12 cellular contexts compared by ENCODE assay signal in the genomic region with DNA sequence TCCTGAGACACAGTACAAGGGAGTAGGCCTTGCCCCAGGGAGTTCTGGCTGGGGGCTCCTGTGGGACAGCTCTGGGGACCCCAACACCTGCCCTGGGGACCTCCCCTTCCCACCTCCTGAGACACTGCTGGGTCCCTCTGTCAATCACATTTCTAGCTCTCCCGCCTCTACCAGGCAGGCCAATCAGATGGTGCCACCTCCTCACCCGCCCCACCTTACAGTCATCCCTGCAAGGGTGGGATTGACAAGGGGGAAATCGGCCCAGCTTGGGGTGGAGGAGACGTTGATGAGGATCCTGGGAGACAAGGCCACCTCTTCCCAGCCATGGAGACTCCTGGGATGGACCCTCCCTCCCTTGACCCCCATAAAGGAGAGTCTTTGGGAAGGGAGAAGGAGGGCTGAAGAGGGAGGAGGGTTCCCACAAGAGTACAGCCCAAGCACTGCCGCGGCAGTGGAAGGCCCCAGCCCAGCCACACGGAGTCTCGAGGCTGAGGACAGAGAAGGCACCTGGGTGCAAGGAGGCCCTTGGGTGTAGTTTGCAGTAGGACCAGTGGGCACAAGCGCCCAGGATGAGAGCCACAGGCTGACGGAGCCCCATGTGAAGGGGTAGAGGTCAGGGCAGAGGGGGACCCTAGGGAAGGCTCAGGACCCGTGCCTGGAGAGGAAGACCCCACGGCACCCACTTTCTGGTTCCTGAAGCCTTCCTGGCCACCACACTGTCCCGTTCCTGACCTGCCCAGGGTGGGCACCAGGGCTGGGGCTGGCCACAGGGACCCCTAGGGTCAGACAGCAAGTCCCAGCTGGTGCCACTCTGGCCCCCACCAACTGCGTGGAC.
DNase-seq lines count a peak whose midpoint lies in the region; ATAC-seq, FAIRE-seq and TF ChIP-seq lines count a peak whose summit lies in the region.
"Had no signal": no experiment of that assay in that cellular context is flagged by ENCODE, and none has a peak within 500 bp of the region (broad histone marks: within the 10 kb centered on the region; RNA-seq: fewer than 3 reads in every experiment).

No MANE protein-coding gene starts in this region.

- CTCF ChIA-PET in A549 (lab: Yijun Ruan, JAX): interaction anchor here (2.9 kb wide), 1 partner anchor 18 kb away, joined by 12 read pairs; no protein-coding TSS in a partner anchor
- CTCF ChIA-PET in PC-3 (lab: Charles Lee): no interaction called here

- peak overlapping the region; percentile 53 for H2BK12ac ChIP-seq in trophoblast cell (ENCODE audit: low read length)

- H2AFZ ChIP-seq in PC-3 (ENCODE audit: low read length): no peak overlapping the region
- H2AFZ ChIP-seq in fibroblast of lung (ENCODE audit: low read length): no peak overlapping the region
- H2AFZ ChIP-seq in trophoblast cell (ENCODE audit: insufficient read depth, low read length, poor library complexity): no peak overlapping the region

- TF ChIP-seq RAD21 in A549 (conservative IDR thresholded peaks at IDR 0.05 in 1 of 2, IDR thresholded peaks at IDR 0.05 in 1 of 2): no peak

- peak overlapping the region; percentile 7 for H2BK5ac ChIP-seq in trophoblast cell (ENCODE audit: low read depth, low read length, poor library complexity)

- no peak overlapping the region for H3K23ac ChIP-seq in trophoblast cell (ENCODE audit: low read length)

- H3K4me3 ChIP-seq in A549 (peak overlapping the region; percentile 17; the same call in 1 of the 3 replicates), PC-3 (ENCODE audit: low read length) (no peak overlapping the region), fibroblast of lung (replicated peaks in 1 of 4; ENCODE audit: control extremely low read depth in 1 of 4, insufficient read depth in 1 of 4, low read depth in 3 of 4, low read length in 4 of 4) (no peak overlapping the region), trophoblast cell (ENCODE audit: low read depth, low read length) (no peak overlapping the region)

- POLR2A ChIA-PET in A549 (lab: Yijun Ruan, JAX) (no interaction called here), PC-3 (lab: Charles Lee; ENCODE audit: unreplicated experiment) (no interaction called here)

- peak overlapping the region; percentile 53 for H4K91ac ChIP-seq in trophoblast cell (ENCODE audit: low read depth, low read length)

- no peak for TF ChIP-seq POLR2A in A549 (IDR thresholded peaks at IDR 0.05; ENCODE audit: low read length)

- H3K9me3 ChIP-seq in A549 (no peaks in the 10 kb centered on the region), PC-3 (ENCODE audit: low read length) (no peaks in the 10 kb centered on the region), fibroblast of lung (ENCODE audit: control insufficient read depth, insufficient read depth, low read depth, low read length) (no peaks in the 10 kb centered on the region), trophoblast cell (ENCODE audit: insufficient read depth, low read depth, low read length) (peaks cover 2% of the 10 kb centered on the region)

- H3K18ac ChIP-seq in trophoblast cell (ENCODE audit: low read length): peak overlapping the region; percentile 1

- H3K4me2 ChIP-seq in A549 (peak overlapping the region; percentile 93), PC-3 (ENCODE audit: low read length) (peak overlapping the region; percentile 83), fibroblast of lung (ENCODE audit: extremely low read depth, insufficient read depth, low read length) (no peak overlapping the region), trophoblast cell (ENCODE audit: low read length) (peak overlapping the region; percentile 14)

- peak overlapping the region; percentile 60 for H2BK120ac ChIP-seq in trophoblast cell (ENCODE audit: insufficient read depth, low read length, poor library complexity)

- no peak for TF ChIP-seq EP300 in A549 (IDR thresholded peaks at IDR 0.05)

- H4K12ac ChIP-seq in trophoblast cell (ENCODE audit: low read depth, low read length): peak overlapping the region; percentile 2

- TF ChIP-seq CTCF in A549 (IDR thresholded peaks at IDR 0.05) (no peak), PC-3 (conservative IDR thresholded peaks at IDR 0.05; ENCODE audit: low read depth, low read length) (no peak), fibroblast of lung (conservative IDR thresholded peaks at IDR 0.05 in 1 of 2, IDR thresholded peaks at IDR 0.05 in 1 of 2; ENCODE audit: low read depth in 1 of 2, low read length in 2 of 2) (no peak)

- DNase-seq in A549 (ENCODE audit: low read depth in 1 of 2, low spot score in 1 of 2): no peak
- no peak for DNase-seq in PC-3
- no peak for DNase-seq in fibroblast of lung (ENCODE audit: low read depth in 2 of 2)
- peak in 1 of 2 donors; percentile 33 for DNase-seq in trophoblast cell
- DNase-seq in dedifferentiated amniotic fluid mesenchymal stem cell (ENCODE audit: extremely low spot score): no peak
- no peak for DNase-seq in KG1 (lab: John Stamatoyannopoulos, UW)
- no peak for DNase-seq in NCI-H1105 treated with DMSO at 0.1 percent for 48 hours (lab: John Stamatoyannopoulos, UW)
- DNase-seq: cortex of kidney; naive thymus-derived CD8-positive, alpha-beta T cell; NCI-H1092 had no signal

- peak overlapping the region; percentile 11 for H3K4ac ChIP-seq in trophoblast cell (ENCODE audit: low read depth, low read length)

- H3K9me2 ChIP-seq in PC-3 (replicated peaks; ENCODE audit: low read length): no peaks in the 10 kb centered on the region

- H3F3A ChIP-seq in PC-3 (ENCODE audit: low read length, unreplicated experiment): no peaks in the 10 kb centered on the region

- no TSS peak for BruUV-seq in PC-3 (replicated peaks; lab: Mats Ljungman, UMichigan)

- peak overlapping the region; percentile 94 to 98 for H3K27ac ChIP-seq in A549
- H3K27ac ChIP-seq in PC-3 (ENCODE audit: low read length): no peak overlapping the region
- H3K27ac ChIP-seq in fibroblast of lung (ENCODE audit: insufficient read depth, low read length): peak overlapping the region; percentile 92
- H3K27ac ChIP-seq in trophoblast cell (ENCODE audit: low read depth, low read length): peak overlapping the region; percentile 22

- peaks cover 38% of the 10 kb centered on the region for H3K79me1 ChIP-seq in trophoblast cell (ENCODE audit: low read length)

- FAIRE-seq in A549 (lab: Jason Lieb, UNC): no peak
- FAIRE-seq: GM19239 had no signal

- no peaks in the 10 kb centered on the region for H4K20me1 ChIP-seq in PC-3 (ENCODE audit: low read length)
- H4K20me1 ChIP-seq in fibroblast of lung (ENCODE audit: control insufficient read depth, extremely low read depth, insufficient read depth, low read length): no peaks in the 10 kb centered on the region

- H3K9ac ChIP-seq in PC-3 (ENCODE audit: low read length) (no peak overlapping the region), fibroblast of lung (ENCODE audit: insufficient read depth, low read length) (peak overlapping the region; percentile 57), trophoblast cell (ENCODE audit: low read length) (no peak overlapping the region)

- peak overlapping the region; percentile 3 for H3K14ac ChIP-seq in trophoblast cell (ENCODE audit: low read length)

- 80% methylated on average over 12 of the region's 14 CpGs for WGBS in A549 (ENCODE audit: missing lambda C conversion rate)
- WGBS in trophoblast cell (ENCODE audit: extremely low coverage, insufficient coverage, insufficient read length): no CpG with 5 or more reads among the region's 14 CpGs

- intact Hi-C loops in PC-3 (cut with micrococcal nuclease): no loop called here

- ATAC-seq in A549 (peak in 1 of 2 experiments; percentile 4; a peak in 2 of 6 replicates), PC-3 (no peak), GM21447 (IDR thresholded peaks at IDR 0.05; ENCODE audit: unreplicated experiment) (no peak)
- ATAC-seq: naive thymus-derived CD8-positive, alpha-beta T cell had no signal

- H3K36me3 ChIP-seq in PC-3 (ENCODE audit: low read depth, low read length) (no peaks in the 10 kb centered on the region), fibroblast of lung (ENCODE audit: control insufficient read depth, insufficient read depth, low read length) (no peaks in the 10 kb centered on the region), trophoblast cell (ENCODE audit: control insufficient read depth in 1 of 2, insufficient read depth in 2 of 2, low read length in 2 of 2) (no peaks in the 10 kb centered on the region)

- peaks cover 28% of the 10 kb centered on the region for H3K4me1 ChIP-seq in A549
- peaks cover 16% of the 10 kb centered on the region for H3K4me1 ChIP-seq in PC-3 (ENCODE audit: insufficient read depth, low read length)
- H3K4me1 ChIP-seq in fibroblast of lung (ENCODE audit: control insufficient read depth, extremely low read depth, insufficient read depth, low read length): peaks cover 21% of the 10 kb centered on the region
- H3K4me1 ChIP-seq in trophoblast cell (ENCODE audit: control insufficient read depth in 1 of 2, insufficient read depth in 2 of 2, low read length in 2 of 2): peaks cover 37 to 41% of the 10 kb centered on the region in 2 experiments

- H2AK5ac ChIP-seq in trophoblast cell (ENCODE audit: low read length): peak overlapping the region; percentile 78

- H3K79me2 ChIP-seq in PC-3 (ENCODE audit: low read length) (no peaks in the 10 kb centered on the region), fibroblast of lung (ENCODE audit: control insufficient read depth, insufficient read depth, low read length) (no peaks in the 10 kb centered on the region), trophoblast cell (ENCODE audit: control insufficient read depth, insufficient read depth, low read length, poor library complexity) (peaks cover 2% of the 10 kb centered on the region)

- H3K27me3 ChIP-seq in PC-3 (ENCODE audit: low read length) (no peaks in the 10 kb centered on the region), fibroblast of lung (ENCODE audit: control insufficient read depth, insufficient read depth, low read length) (peaks cover under 1% of the 10 kb centered on the region), trophoblast cell (ENCODE audit: insufficient read depth, low read length) (no peaks in the 10 kb centered on the region)

- peak overlapping the region; percentile 4 for H4K8ac ChIP-seq in trophoblast cell (ENCODE audit: low read depth, low read length)

TF ChIP-seq in A549, 52 proteins besides CTCF, POLR2A, EP300 and RAD21:
- no peak for TF ChIP-seq MAFK (IDR thresholded peaks at IDR 0.05; ENCODE audit: partially characterized antibody)
- no peak for TF ChIP-seq PHF8 (IDR thresholded peaks at IDR 0.05; ENCODE audit: borderline replicate concordance, low read depth)
- TF ChIP-seq HEYL (CRISPR knock-in tag; IDR thresholded peaks at IDR 0.05): no peak
- TF ChIP-seq HOXB13 (CRISPR knock-in tag; IDR thresholded peaks at IDR 0.05; ENCODE audit: low read depth): no peak
- TF ChIP-seq ZNF302 (CRISPR knock-in tag; IDR thresholded peaks at IDR 0.05): no peak
- TF ChIP-seq JUNB (IDR thresholded peaks at IDR 0.05): no peak
- no peak for TF ChIP-seq ATOH8 (CRISPR knock-in tag; IDR thresholded peaks at IDR 0.05; ENCODE audit: low read depth)
